Comparison of ENCODE assay signal across 8 cellular contexts in genomic region chr3:127456471-127457093, GRCh38.
DNase-seq lines count a peak whose midpoint lies in the region; ATAC-seq and TF ChIP-seq lines count a peak whose summit lies in the region.

No MANE protein-coding gene starts in this region.

- no peaks in the 10 kb centered on the region for H3K9me3 Mint-ChIP-seq in HFFc6

- H3K4me1 Mint-ChIP-seq in HFFc6 (ENCODE audit: low read depth) = peaks cover 18% of the 10 kb centered on the region

- ATAC-seq in HG03520 (IDR thresholded peaks at IDR 0.05; ENCODE audit: unreplicated experiment) = no peak
- ATAC-seq in HG02884 (IDR thresholded peaks at IDR 0.05; ENCODE audit: unreplicated experiment) = no peak

- H3K36me3 Mint-ChIP-seq in HFFc6 (ENCODE audit: low read depth) = no peaks in the 10 kb centered on the region

- peaks cover 31% of the 10 kb centered on the region for H3K27me3 Mint-ChIP-seq in HFFc6 (ENCODE audit: insufficient read depth)

- no peaks in the 10 kb centered on the region for H3K36me3 ChIP-seq in BE2C

- peaks cover 12% of the 10 kb centered on the region for H3K4me1 ChIP-seq in BE2C

- peak overlapping the region; percentile 58 for H3K4me3 Mint-ChIP-seq in HFFc6

- H3K4me3 ChIP-seq in BE2C (ENCODE audit: low read depth, low read length) = peak overlapping the region; percentile 60

- H3K27ac Mint-ChIP-seq in HFFc6 = no peak overlapping the region

- H3K27ac ChIP-seq in cingulate gyrus (ENCODE audit: low read depth, low read length) = peak overlapping the region; percentile 54

- DNase-seq in BE2C = peak; percentile 50
- DNase-seq in HFFc6 = peak; percentile 45
- peak; percentile 55 for DNase-seq in mucosa of gallbladder (ENCODE audit: low spot score)
- no peak for DNase-seq in HuH-7 (ENCODE audit: low spot score)
- DNase-seq in NCI-H1930 (lab: John Stamatoyannopoulos, UW) = no peak

- TF ChIP-seq CTCF in BE2C (IDR thresholded peaks at IDR 0.05; ENCODE audit: low read depth, low read length) (no peak), HFFc6 (IDR thresholded peaks at IDR 0.05) (no peak)

- H3K27me3 ChIP-seq in BE2C = no peaks in the 10 kb centered on the region

- no peaks in the 10 kb centered on the region for H3K9me3 ChIP-seq in BE2C

Comparison
In these comparisons a context has a peak if more than half of its experiments do, and no peak if none do; other contexts are left out.
1. DNase-seq: peak in BE2C (single experiment), HFFc6 (single experiment) and mucosa of gallbladder (single experiment); none in HuH-7 (single experiment) and NCI-H1930 (0 of 2).